11 cellular contexts compared by ENCODE assay signal in the genomic region with DNA sequence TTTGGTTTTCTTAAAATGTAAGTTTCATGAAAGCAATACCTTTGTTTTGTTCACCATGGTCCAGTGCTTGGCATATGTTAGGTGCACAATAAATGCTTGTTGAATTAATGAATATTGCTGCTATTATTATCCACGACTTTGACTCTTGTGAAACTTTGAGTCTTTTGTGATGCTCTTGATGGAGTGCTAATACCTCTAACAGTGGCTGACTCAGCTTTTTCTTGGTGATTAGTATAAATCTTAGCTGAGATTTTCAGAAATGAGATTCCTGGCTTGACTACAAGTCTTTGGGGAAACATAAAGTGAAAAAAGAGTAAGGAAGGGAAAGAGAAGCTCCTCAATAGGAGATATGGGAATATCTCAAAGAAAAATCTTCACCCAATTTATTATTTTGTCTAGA.
"Had no signal": no experiment of that assay in that cellular context is flagged by ENCODE, and none has a peak within 500 bp of the region (broad histone marks: within the 10 kb centered on the region; RNA-seq: fewer than 3 reads in every experiment).

No MANE protein-coding gene starts in this region.

- ATAC-seq: GM23338, HCT116 had no signal

- H3K9me3 Mint-ChIP-seq: GM23338 had no signal

- H3K27ac ChIP-seq: GM23248 had no signal

- H3K27ac Mint-ChIP-seq: GM23338, H9, HFFc6 had no signal

- H3K9me3 ChIP-seq: HAP-1 had no signal

- H3K4me3 ChIP-seq: GM23248, GM23338, HAP-1 had no signal

- FAIRE-seq: H1, H54 had no signal

- H3K36me3 ChIP-seq: HAP-1 had no signal

- H3K4me3 Mint-ChIP-seq: GM23338, H9, HFFc6 had no signal

- H3K4me2 ChIP-seq: GM23338 had no signal

- H2AFZ ChIP-seq: GM23248, GM23338 had no signal

- H3K9ac ChIP-seq: GM23248 had no signal

- DNase-seq: GM23248, GOT3, H7, H9, HCEC 1CT, HFFc6 had no signal

- H3K4me1 Mint-ChIP-seq: GM23338 had no signal

- H3K4me1 ChIP-seq: HAP-1 had no signal
